Comparison of ENCODE assay signal across 8 cellular contexts in genomic region chr10:13001041-13001886, GRCh38. TPM values are rescaled to one million over a fixed set of nuclear protein-coding genes. Genes with fewer than 3 reads are reported as not detected.
A peak's percentile ranks its signal among the peaks of the same experiment; 100 is the strongest.
DNase-seq lines count a peak whose midpoint lies in the region; ATAC-seq and TF ChIP-seq lines count a peak whose summit lies in the region.

CCDC3 (minus strand) TSS chr10:13001713; CDS start chr10:13001570, 143 bp downstream.

- H3K36me3 ChIP-seq in OCI-LY3 (replicated peaks; ENCODE audit: low read depth, low read length) (no peaks in the 10 kb centered on the region), neural cell (ENCODE audit: insufficient read depth, low read length) (no peaks in the 10 kb centered on the region)

- no peak within 1 kb of the TSS for H3K27ac ChIP-seq in OCI-LY3 (ENCODE audit: low read length)
- H3K27ac ChIP-seq in neural cell (ENCODE audit: low read length), result no peak within 1 kb of the TSS

- H3K9me2 ChIP-seq in neural cell (ENCODE audit: insufficient read depth, low read length), result no peaks in the 10 kb centered on the region

- H3K9ac ChIP-seq in OCI-LY3 (ENCODE audit: low read length) (no peak within 1 kb of the TSS), neural cell (ENCODE audit: low read length) (no peak within 1 kb of the TSS)

- no peak for ATAC-seq in HG03460 (IDR thresholded peaks at IDR 0.05; ENCODE audit: unreplicated experiment)

- TF ChIP-seq EP300 in neural cell (conservative IDR thresholded peaks at IDR 0.05; ENCODE audit: poor library complexity, severe bottlenecking), result no peak

- H3K4me2 ChIP-seq in OCI-LY3 (ENCODE audit: low read length) (peak within 1 kb of the TSS; percentile 52), neural cell (ENCODE audit: low read length) (no peak within 1 kb of the TSS)

- H3K4me3 ChIP-seq in OCI-LY3 (ENCODE audit: low read length) (peak within 1 kb of the TSS; percentile 68), epithelial cell of esophagus (ENCODE audit: low read length) (peak within 1 kb of the TSS; percentile 44), neural cell (ENCODE audit: low read length) (peak within 1 kb of the TSS; percentile 55)

- no peaks in the 10 kb centered on the region; the same call in 1 of the 2 replicates for H3K27me3 ChIP-seq in OCI-LY3 (ENCODE audit: low read depth, low read length)
- peaks cover 44% of the 10 kb centered on the region for H3K27me3 ChIP-seq in neural cell (ENCODE audit: insufficient read depth, low read depth, low read length)

- H3F3A ChIP-seq in neural cell (ENCODE audit: insufficient read depth, low read length, poor library complexity, severe bottlenecking), result no peaks in the 10 kb centered on the region

- in situ Hi-C loops in GM13977 (cut with MboI; ENCODE audit: low pct_unique_long_range_greater_than_20kb, low sequenced_read_pairs, unreplicated experiment), result no loop called here

- H4K20me1 ChIP-seq in OCI-LY3 (ENCODE audit: insufficient read depth, low read length) (no peaks in the 10 kb centered on the region), neural cell (ENCODE audit: insufficient read depth) (no peaks in the 10 kb centered on the region)

- no peaks in the 10 kb centered on the region for H3K9me3 ChIP-seq in OCI-LY3 (ENCODE audit: insufficient read depth, low read length)
- no peaks in the 10 kb centered on the region for H3K9me3 ChIP-seq in neural cell (ENCODE audit: low read length)

- peak; percentile 51 for DNase-seq in GM13977 (ENCODE audit: low spot score)
- DNase-seq in epithelial cell of esophagus (ENCODE audit: low read depth), result peak; percentile 23
- no peak for DNase-seq in NOMO-1 treated with DMSO at 0.1 percent for 48 hours (lab: John Stamatoyannopoulos, UW; ENCODE audit: unreplicated experiment)
- no peak for DNase-seq in NCI-H524 treated with DMSO at 0.1 percent for 48 hours (lab: John Stamatoyannopoulos, UW)
- DNase-seq in COLO829 (ENCODE audit: low spot score), result no peak

- H2AFZ ChIP-seq in OCI-LY3 (ENCODE audit: low read depth, low read length), result no peak within 1 kb of the TSS
- no peak within 1 kb of the TSS for H2AFZ ChIP-seq in neural cell (ENCODE audit: low read depth, low read length)

- peaks cover 7% of the 10 kb centered on the region for H3K4me1 ChIP-seq in OCI-LY3 (ENCODE audit: low read length)

- TF ChIP-seq CTCF in GM13977 (IDR thresholded peaks at IDR 0.05; ENCODE audit: extremely low read depth, insufficient read depth, missing control alignments) (no peak), OCI-LY3 (IDR thresholded peaks at IDR 0.05; ENCODE audit: low read depth, low read length) (no peak), epithelial cell of esophagus (IDR thresholded peaks at IDR 0.05; ENCODE audit: insufficient read depth, low read depth, low read length, missing control alignments) (no peak), neural cell (IDR thresholded peaks at IDR 0.05; ENCODE audit: poor library complexity, severe bottlenecking) (no peak)

- H3K79me2 ChIP-seq in OCI-LY3 (ENCODE audit: low read length) (no peaks in the 10 kb centered on the region), neural cell (replicated peaks; ENCODE audit: insufficient read depth, low read length) (no peaks in the 10 kb centered on the region)

- no peak for TF ChIP-seq RAD21 in neural cell (conservative IDR thresholded peaks at IDR 0.05)

TF ChIP-seq in neural cell, 6 proteins besides CTCF, POLR2A, EP300 and RAD21:
- TF ChIP-seq EZH2 (IDR thresholded peaks at IDR 0.05; ENCODE audit: borderline replicate concordance, insufficient read depth, low read length, poor library complexity, severe bottlenecking) (no peak), SMC3 (conservative IDR thresholded peaks at IDR 0.05; ENCODE audit: poor library complexity) (no peak), MXI1 (conservative IDR thresholded peaks at IDR 0.05; ENCODE audit: poor library complexity, severe bottlenecking) (no peak)

RNA-seq across cellular contexts. Expression of gene CCDC3, which starts in this region (rescaled TPM):
- polyA plus RNA-seq in neural cell, result 3.8 and 3.9 TPM in 2 replicates
- polyA minus RNA-seq in neural cell, result 3.4 and 3.7 TPM in 2 replicates

Comparison
In these comparisons a context has a peak if more than half of its experiments do, and no peak if none do; other contexts are left out.
1. DNase-seq: peak in GM13977 (single experiment) and epithelial cell of esophagus (single experiment); none in NOMO-1 treated with DMSO at 0.1 percent for 48 hours (single experiment), NCI-H524 treated with DMSO at 0.1 percent for 48 hours (single experiment) and COLO829 (single experiment).
2. Peak in every context shown above with its lines, with median percentiles within 50 percentile points of each other: H3K4me3 ChIP-seq.